ENCODE assay signal across 20 cellular contexts in the genomic region with DNA sequence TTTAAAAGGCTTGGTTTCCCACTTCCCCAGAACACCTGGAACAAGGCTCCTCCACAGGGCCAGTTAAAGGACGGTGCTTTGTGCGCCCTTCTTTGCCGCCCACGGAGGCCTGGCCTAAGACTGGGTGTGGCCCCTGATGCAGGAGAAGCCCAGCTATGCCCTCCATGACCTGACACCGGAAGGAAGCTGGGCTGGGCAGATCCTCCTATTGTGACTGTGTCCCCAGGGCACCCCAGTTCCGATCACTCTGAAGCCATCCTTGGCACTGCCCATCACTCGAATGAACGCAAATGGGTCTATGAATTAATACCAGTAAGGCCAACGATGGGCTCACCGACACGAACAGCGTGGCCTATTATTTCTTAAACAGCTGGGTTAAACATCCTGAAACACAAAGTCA. TPM values are rescaled to one million over a fixed set of nuclear protein-coding genes. Genes with fewer than 3 reads are reported as not detected.
DNase-seq lines count a peak whose midpoint lies in the region; ATAC-seq, FAIRE-seq and TF ChIP-seq lines count a peak whose summit lies in the region.
"Had no signal": no experiment of that assay in that cellular context is flagged by ENCODE, and none has a peak within 500 bp of the region (broad histone marks: within the 10 kb centered on the region; RNA-seq: fewer than 3 reads in every experiment).

No MANE protein-coding gene starts in this region.

- H3K4me3 ChIP-seq in endothelial cell of umbilical vein (replicated peaks in 1 of 3; ENCODE audit: insufficient read depth in 1 of 3, low read depth in 1 of 3, low read length in 3 of 3): no peak overlapping the region
- H3K4me3 ChIP-seq: BLaER1, GM12878, GM23338 had no signal

- H3K9ac ChIP-seq in endothelial cell of umbilical vein (replicated peaks; ENCODE audit: extremely low read depth, insufficient read depth, low read length): no peak overlapping the region
- H3K9ac ChIP-seq: BLaER1 had no signal

- H3K27me3 Mint-ChIP-seq in T-helper 1 cell treated with Interleukin-12 subunit alpha and Interleukin-12 subunit beta and Interleukin-4 antibody, amounts not matched to agents 30 μg/mL and 1 μg/mL, for 36 hours (ENCODE audit: low read depth): no peaks in the 10 kb centered on the region
- H3K27me3 Mint-ChIP-seq in activated naive CD8-positive, alpha-beta T cell: no peaks in the 10 kb centered on the region
- no peaks in the 10 kb centered on the region for H3K27me3 Mint-ChIP-seq in activated naive CD8-positive, alpha-beta T cell treated with anti-CD3 and anti-CD28 coated beads for 36 hours
- H3K27me3 Mint-ChIP-seq in stimulated activated memory B cell treated with anti-CD40 and anti-IgM and Interleukin-4, amounts not matched to agents 10 μg/mL and 1 μg/mL and 100 μg/mL, for 72 hours: no peaks in the 10 kb centered on the region

- no peaks in the 10 kb centered on the region for H3K27me3 ChIP-seq in endothelial cell of umbilical vein (ENCODE audit: control insufficient read depth in 2 of 2, insufficient read depth in 2 of 2, low read length in 2 of 2)
- H3K27me3 ChIP-seq: BLaER1 had no signal

- no peaks in the 10 kb centered on the region for H3K9me3 ChIP-seq in endothelial cell of umbilical vein (replicated peaks; ENCODE audit: control insufficient read depth, insufficient read depth, low read length)
- H3K9me3 ChIP-seq: BLaER1 had no signal

- H3K36me3 Mint-ChIP-seq in T-helper 1 cell treated with Interleukin-12 subunit alpha and Interleukin-12 subunit beta and Interleukin-4 antibody, amounts not matched to agents 30 μg/mL and 1 μg/mL, for 36 hours (ENCODE audit: low read depth): peaks cover 34% of the 10 kb centered on the region
- H3K36me3 Mint-ChIP-seq in activated naive CD8-positive, alpha-beta T cell: peaks cover 5% of the 10 kb centered on the region
- peaks cover 26% of the 10 kb centered on the region for H3K36me3 Mint-ChIP-seq in activated naive CD8-positive, alpha-beta T cell treated with anti-CD3 and anti-CD28 coated beads for 36 hours
- H3K36me3 Mint-ChIP-seq in stimulated activated memory B cell treated with anti-CD40 and anti-IgM and Interleukin-4, amounts not matched to agents 10 μg/mL and 1 μg/mL and 100 μg/mL, for 72 hours: peaks cover 77% of the 10 kb centered on the region

- POLR2A ChIA-PET in endothelial cell of umbilical vein (lab: Charles Lee): no interaction called here

- no peaks in the 10 kb centered on the region for H4K20me1 ChIP-seq in endothelial cell of umbilical vein (replicated peaks; ENCODE audit: control insufficient read depth, extremely low read depth, insufficient read depth, low read length)

- CTCF ChIA-PET in endothelial cell of umbilical vein (lab: Charles Lee): no interaction called here

- ATAC-seq in stimulated activated memory B cell treated with anti-CD40 and anti-IgM and Interleukin-4, amounts not matched to agents 10 μg/mL and 1 μg/mL and 100 μg/mL, for 72 hours: no peak
- no peak for ATAC-seq in GM21447 (IDR thresholded peaks at IDR 0.05; ENCODE audit: unreplicated experiment)
- ATAC-seq: GM12878, GM23338 had no signal

- no peak overlapping the region for H3K4me2 ChIP-seq in endothelial cell of umbilical vein (ENCODE audit: insufficient read depth, low read length)
- H3K4me2 ChIP-seq: GM23338 had no signal

- intact Hi-C loops in endothelial cell of umbilical vein (cut with micrococcal nuclease): no loop called here

- no peak overlapping the region for H3K4me3 Mint-ChIP-seq in T-helper 1 cell treated with Interleukin-12 subunit alpha and Interleukin-12 subunit beta and Interleukin-4 antibody, amounts not matched to agents 30 μg/mL and 1 μg/mL, for 36 hours
- no peak overlapping the region for H3K4me3 Mint-ChIP-seq in activated naive CD8-positive, alpha-beta T cell
- H3K4me3 Mint-ChIP-seq in activated naive CD8-positive, alpha-beta T cell treated with anti-CD3 and anti-CD28 coated beads for 36 hours: no peak overlapping the region
- H3K4me3 Mint-ChIP-seq in stimulated activated memory B cell treated with anti-CD40 and anti-IgM and Interleukin-4, amounts not matched to agents 10 μg/mL and 1 μg/mL and 100 μg/mL, for 72 hours: no peak overlapping the region
- H3K4me3 Mint-ChIP-seq: GM23338 had no signal

- peaks cover 2% of the 10 kb centered on the region for H3K4me1 ChIP-seq in endothelial cell of umbilical vein (ENCODE audit: control insufficient read depth, extremely low read depth, insufficient read depth, low read length)

- no peak for TF ChIP-seq CTCF in endothelial cell of umbilical vein (IDR thresholded peaks at IDR 0.05; ENCODE audit: extremely low read depth in 1 of 2, insufficient read depth in 1 of 2, low read depth in 1 of 2, low read length in 2 of 2)

- TF ChIP-seq POLR2A in endothelial cell of umbilical vein (IDR thresholded peaks at IDR 0.05; ENCODE audit: low read depth, low read length): no peak

- H2AFZ ChIP-seq in endothelial cell of umbilical vein (ENCODE audit: low read depth, low read length): no peak overlapping the region
- H2AFZ ChIP-seq: GM23338 had no signal

- H3K9me1 ChIP-seq in endothelial cell of umbilical vein (replicated peaks; ENCODE audit: control insufficient read depth, extremely low read depth, insufficient read depth, low read length): no peaks in the 10 kb centered on the region

- DNase-seq in T-helper 1 cell (no peak), endothelial cell of umbilical vein (ENCODE audit: low read depth, low spot score) (no peak), NCI-H446 treated with DMSO at 0.1 percent for 48 hours (lab: John Stamatoyannopoulos, UW) (no peak)
- DNase-seq in activated naive CD8-positive, alpha-beta T cell treated with anti-CD3 and anti-CD28 coated beads for 36 hours: no peak
- DNase-seq: DND-41, GDM1, NCI-H187, NCI-H226, NCI-H526 treated with DMSO at 0.1 percent for 48 hours had no signal

- no TSS peak for BruUV-seq in endothelial cell of umbilical vein (replicated peaks; lab: Mats Ljungman, UMichigan)

- no peak overlapping the region for H3K27ac ChIP-seq in endothelial cell of umbilical vein (ENCODE audit: insufficient read depth, low read depth, low read length)
- H3K27ac ChIP-seq: 22Rv1, BLaER1, HL-60 had no signal

- dilution Hi-C loops in endothelial cell of umbilical vein (cut with MboI; ENCODE audit: extremely low pct_ligation_motif_present, low sequenced_read_pairs): no loop called here

- peak; percentile 48 for FAIRE-seq in endothelial cell of umbilical vein (lab: Jason Lieb, UNC)
- FAIRE-seq: GM12878, GM18507, HTR-8/SVneo had no signal

- H3K9me3 Mint-ChIP-seq in T-helper 1 cell treated with Interleukin-12 subunit alpha and Interleukin-12 subunit beta and Interleukin-4 antibody, amounts not matched to agents 30 μg/mL and 1 μg/mL, for 36 hours: no peaks in the 10 kb centered on the region
- no peaks in the 10 kb centered on the region for H3K9me3 Mint-ChIP-seq in activated naive CD8-positive, alpha-beta T cell (ENCODE audit: low read depth)
- H3K9me3 Mint-ChIP-seq in activated naive CD8-positive, alpha-beta T cell treated with anti-CD3 and anti-CD28 coated beads for 36 hours: no peaks in the 10 kb centered on the region
- H3K9me3 Mint-ChIP-seq in stimulated activated memory B cell treated with anti-CD40 and anti-IgM and Interleukin-4, amounts not matched to agents 10 μg/mL and 1 μg/mL and 100 μg/mL, for 72 hours: no peaks in the 10 kb centered on the region
- H3K9me3 Mint-ChIP-seq: GM23338 had no signal

- peak overlapping the region; percentile 60 for H3K27ac Mint-ChIP-seq in T-helper 1 cell treated with Interleukin-12 subunit alpha and Interleukin-12 subunit beta and Interleukin-4 antibody, amounts not matched to agents 30 μg/mL and 1 μg/mL, for 36 hours
- peak overlapping the region; percentile 52 for H3K27ac Mint-ChIP-seq in activated naive CD8-positive, alpha-beta T cell
- H3K27ac Mint-ChIP-seq in activated naive CD8-positive, alpha-beta T cell treated with anti-CD3 and anti-CD28 coated beads for 36 hours: no peak overlapping the region
- H3K27ac Mint-ChIP-seq in stimulated activated memory B cell treated with anti-CD40 and anti-IgM and Interleukin-4, amounts not matched to agents 10 μg/mL and 1 μg/mL and 100 μg/mL, for 72 hours: peak overlapping the region; percentile 70
- H3K27ac Mint-ChIP-seq: GM23338 had no signal

- H3K4me1 Mint-ChIP-seq in T-helper 1 cell treated with Interleukin-12 subunit alpha and Interleukin-12 subunit beta and Interleukin-4 antibody, amounts not matched to agents 30 μg/mL and 1 μg/mL, for 36 hours (ENCODE audit: low read depth): peaks cover 41% of the 10 kb centered on the region
- peaks cover 31% of the 10 kb centered on the region for H3K4me1 Mint-ChIP-seq in activated naive CD8-positive, alpha-beta T cell (ENCODE audit: low read depth)
- peaks cover 40% of the 10 kb centered on the region for H3K4me1 Mint-ChIP-seq in activated naive CD8-positive, alpha-beta T cell treated with anti-CD3 and anti-CD28 coated beads for 36 hours
- H3K4me1 Mint-ChIP-seq in stimulated activated memory B cell treated with anti-CD40 and anti-IgM and Interleukin-4, amounts not matched to agents 10 μg/mL and 1 μg/mL and 100 μg/mL, for 72 hours: peaks cover 53% of the 10 kb centered on the region

- no peaks in the 10 kb centered on the region for H3K79me2 ChIP-seq in endothelial cell of umbilical vein (ENCODE audit: control insufficient read depth, insufficient read depth, low read length)

- peaks cover 0 to 18% of the 10 kb centered on the region in 2 experiments for H3K36me3 ChIP-seq in endothelial cell of umbilical vein (ENCODE audit: control insufficient read depth in 2 of 2, extremely low read depth in 1 of 2, insufficient read depth in 2 of 2, low read length in 2 of 2)

RNA-seq across cellular contexts. Expression of gene FBXO21, which starts 42.6 kb away (rescaled TPM):
- 10 to 100 TPM; 24.3 to 25.8 TPM for total RNA-seq in activated naive CD8-positive, alpha-beta T cell treated with anti-CD3 and anti-CD28 coated beads for 36 hours
- 41.6 and 41.7 TPM in 2 replicates for total RNA-seq in endothelial cell of umbilical vein
- polyA plus RNA-seq in endothelial cell of umbilical vein: 66.7 and 80.6 TPM in 2 replicates
- polyA plus RNA-seq in endothelial cell of umbilical vein (2011; cell fraction: cytosol; rRNA removed): 20.1 and 27.5 TPM in 2 replicates
- polyA plus RNA-seq in endothelial cell of umbilical vein (2011; cell fraction: nucleus; rRNA removed): 21.3 and 35.7 TPM in 2 replicates
- 26.1 and 26.6 TPM in 2 replicates for polyA plus RNA-seq in endothelial cell of umbilical vein (2012)
- 115 and 128 TPM in 2 replicates for polyA minus RNA-seq in endothelial cell of umbilical vein
- polyA minus RNA-seq in endothelial cell of umbilical vein (2011; cell fraction: cytosol; rRNA and poly(A)+ RNA removed): 45.8 TPM
- 17.6 and 28.5 TPM in 2 replicates for polyA minus RNA-seq in endothelial cell of umbilical vein (2011; cell fraction: nucleus; rRNA and poly(A)+ RNA removed)

RNA-seq across cellular contexts. Expression of gene TESC, which starts 48.4 kb away (rescaled TPM):
- total RNA-seq in activated naive CD8-positive, alpha-beta T cell treated with anti-CD3 and anti-CD28 coated beads for 36 hours: 10 to 100 TPM; 28.6 to 29.7 TPM
- 0.40 TPM in 1 of 2 replicates, not detected in the other for total RNA-seq in endothelial cell of umbilical vein
- polyA plus RNA-seq in endothelial cell of umbilical vein: 0.26 and 0.40 TPM in 2 replicates
- 0.06 and 0.12 TPM in 2 replicates for polyA plus RNA-seq in endothelial cell of umbilical vein (2011; cell fraction: cytosol; rRNA removed)
- polyA plus RNA-seq in endothelial cell of umbilical vein (2011; cell fraction: nucleus; rRNA removed): not detected in 2 replicates
- polyA plus RNA-seq in endothelial cell of umbilical vein (2012): 0.33 and 1.1 TPM in 2 replicates
- polyA minus RNA-seq in endothelial cell of umbilical vein: 0.89 TPM in 1 of 2 replicates, not detected in the other
- polyA minus RNA-seq in endothelial cell of umbilical vein (2011; cell fraction: cytosol; rRNA and poly(A)+ RNA removed): 4.0 TPM
- not detected in 2 replicates for polyA minus RNA-seq in endothelial cell of umbilical vein (2011; cell fraction: nucleus; rRNA and poly(A)+ RNA removed)

Comparison
In these comparisons a context has a peak if more than half of its experiments do, and no peak if none do; other contexts are left out.
1. RNA of gene TESC, which starts 48.4 kb away (total RNA-seq): 28.6 to 29.7 TPM in activated naive CD8-positive, alpha-beta T cell treated with anti-CD3 and anti-CD28 coated beads for 36 hours; 0.40 TPM in endothelial cell of umbilical vein; every median in the first group is over 10 times any median in the second.